Comparison of ENCODE assay signal across 8 cellular contexts in genomic region chr11:27473017-27473406, GRCh38. TPM values are rescaled to one million over a fixed set of nuclear protein-coding genes. Genes with fewer than 3 reads are reported as not detected.
A peak's percentile ranks its signal among the peaks of the same experiment; 100 is the strongest.
DNase-seq lines count a peak whose midpoint lies in the region; ATAC-seq and TF ChIP-seq lines count a peak whose summit lies in the region.

No MANE protein-coding gene starts in this region.

- no peak for TF ChIP-seq EP300 in gastroesophageal sphincter (IDR thresholded peaks at IDR 0.05)

- no peak for DNase-seq in Calu3
- no peak for DNase-seq in progenitor cell of endocrine pancreas (ENCODE audit: low spot score, unreplicated experiment)
- DNase-seq in stimulated activated naive CD4-positive, alpha-beta T cell treated with Interleukin-2 at 50 U/mL for 16 hours (lab: John Stamatoyannopoulos, UW), result no peak

- H3K27ac ChIP-seq in VCaP (peak overlapping the region; percentile 5; the same call in 1 of the 2 replicates), gastroesophageal sphincter (peak overlapping the region; percentile 7 to 95 (median 90))

- intact Hi-C loops in Calu3 (cut with micrococcal nuclease; ENCODE audit: unreplicated experiment), result loop anchor here (5.0 kb wide), 2 partner anchors 161 to 266 kb away; no protein-coding TSS in a partner anchor

- no peaks in the 10 kb centered on the region for H3K27me3 ChIP-seq in gastroesophageal sphincter

- H3K27ac Mint-ChIP-seq in Calu3 (ENCODE audit: unreplicated experiment) (peak overlapping the region; percentile 93), progenitor cell of endocrine pancreas (peak overlapping the region; percentile 54)

- WGBS in gastroesophageal sphincter (ENCODE audit: low coverage in 1 of 2), 2 donors, result 8 to 10% methylated on average over 8 of the region's 9 CpGs

- peak overlapping the region; percentile 88 for H3K4me3 Mint-ChIP-seq in Calu3 (ENCODE audit: low read depth, unreplicated experiment)
- H3K4me3 Mint-ChIP-seq in progenitor cell of endocrine pancreas (ENCODE audit: low read depth), result peak overlapping the region; percentile 99

- H3K36me3 Mint-ChIP-seq in Calu3 (ENCODE audit: insufficient read depth, unreplicated experiment) (peaks cover 49% of the 10 kb centered on the region), progenitor cell of endocrine pancreas (ENCODE audit: insufficient read depth) (no peaks in the 10 kb centered on the region)

- no peaks in the 10 kb centered on the region for H3K27me3 Mint-ChIP-seq in Calu3 (ENCODE audit: unreplicated experiment)
- no peaks in the 10 kb centered on the region for H3K27me3 Mint-ChIP-seq in progenitor cell of endocrine pancreas

- H3K9me3 Mint-ChIP-seq in Calu3 (ENCODE audit: low read depth, unreplicated experiment) (no peaks in the 10 kb centered on the region), progenitor cell of endocrine pancreas (ENCODE audit: low read depth) (no peaks in the 10 kb centered on the region)

- CTCF ChIA-PET in Calu3 (lab: Charles Lee), result interaction anchor here (0.6 to 2.0 kb wide), 17 partner anchors 9 to 719 kb away, joined by 3 to 8 read pairs (median 6); partner anchors contain the start of gene CCDC34

- peaks cover 2 to 41% (median 15%) of the 10 kb centered on the region in 3 donors for H3K4me1 ChIP-seq in gastroesophageal sphincter

- ATAC-seq in gastroesophageal sphincter, result peak; percentile 13
- no peak for ATAC-seq in HG02870 (IDR thresholded peaks at IDR 0.05; ENCODE audit: unreplicated experiment)
- no peak for ATAC-seq in GM21423 (IDR thresholded peaks at IDR 0.05; ENCODE audit: unreplicated experiment)
- ATAC-seq in HG02973 (IDR thresholded peaks at IDR 0.05; ENCODE audit: unreplicated experiment), result no peak

- H3K4me3 ChIP-seq in gastroesophageal sphincter, result peak overlapping the region; percentile 53 to 86

- TF ChIP-seq POLR2A in gastroesophageal sphincter (IDR thresholded peaks at IDR 0.05), result no peak

- TF ChIP-seq CTCF in Calu3 (IDR thresholded peaks at IDR 0.05; ENCODE audit: unreplicated experiment), result no peak
- TF ChIP-seq CTCF in VCaP (conservative IDR thresholded peaks at IDR 0.05), result no peak
- no peak for TF ChIP-seq CTCF in gastroesophageal sphincter (IDR thresholded peaks at IDR 0.05)
- no peak for TF ChIP-seq CTCF in progenitor cell of endocrine pancreas (IDR thresholded peaks at IDR 0.05; ENCODE audit: unreplicated experiment)

- no peaks in the 10 kb centered on the region for H3K36me3 ChIP-seq in gastroesophageal sphincter

- H3K4me1 Mint-ChIP-seq in Calu3 (ENCODE audit: low read depth, unreplicated experiment) (peaks cover 21% of the 10 kb centered on the region), progenitor cell of endocrine pancreas (ENCODE audit: low read depth) (peaks cover 29% of the 10 kb centered on the region)

- H3K9me3 ChIP-seq in gastroesophageal sphincter, result no peaks in the 10 kb centered on the region

- no TSS peak for BruUV-seq in Calu3 (replicated peaks; lab: Mats Ljungman, UMichigan)

RNA-seq across cellular contexts. Expression of gene LGR4, which starts 0.4 kb away (rescaled TPM):
- total RNA-seq in Calu3 (2022), result 50.0 and 51.4 TPM in 2 replicates
- 10 to 100 TPM; 21.0 to 35.9 (median 31.8) TPM for total RNA-seq in gastroesophageal sphincter
- 138 and 154 TPM in 2 replicates for total RNA-seq in progenitor cell of endocrine pancreas

RNA-seq across cellular contexts. Expression of gene LIN7C, which starts 33.6 kb away (rescaled TPM):
- 43.7 and 46.4 TPM in 2 replicates for total RNA-seq in Calu3 (2022)
- 10 to 100 TPM; 37.6 to 56.2 (median 51.1) TPM for total RNA-seq in gastroesophageal sphincter
- 36.5 and 38.2 TPM in 2 replicates for total RNA-seq in progenitor cell of endocrine pancreas
